29 cellular contexts compared by ENCODE assay signal in genomic region chr16:87502308-87502969, GRCh38.
"Had no signal": no experiment of that assay in that cellular context is flagged by ENCODE, and none has a peak within 500 bp of the region (broad histone marks: within the 10 kb centered on the region; RNA-seq: fewer than 3 reads in every experiment).

No MANE protein-coding gene starts in this region.

- H3K36me3 ChIP-seq: ascending aorta, brain microvascular endothelial cell, heart right ventricle, left lung, neutrophil, ovary, sigmoid colon, suprapubic skin, tibial artery, uterus had no signal

- ATAC-seq: activated CD4-positive, CD25-positive, alpha-beta regulatory T cell treated with anti-CD3 and anti-CD28 coated beads, Interleukin-2, amount 50 U/mL, for 24 hours; esophagus mucosa; heart right ventricle; left lung; mucosa of descending colon had no signal

- H3K4me3 ChIP-seq: ascending aorta, heart right ventricle, left lung, lung, mucosa of descending colon, ovary, sigmoid colon, smooth muscle cell, suprapubic skin, tibial artery, uterus had no signal

- DNase-seq: activated CD4-positive, alpha-beta memory T cell treated with anti-CD3 and anti-CD28 coated beads for 36 hours; activated CD4-positive, alpha-beta T cell treated with anti-CD3 and anti-CD28 coated beads, Interleukin-2, amount 10 ng/mL, durations not matched to agents 24 days and 14 days; activated CD8-positive, alpha-beta memory T cell treated with anti-CD3 and anti-CD28 coated beads, Interleukin-2, amount 50 U/mL, for 48 hours; activated gamma-delta T cell; activated naive CD4-positive, alpha-beta T cell treated with anti-CD3 and anti-CD28 coated beads, Interleukin-2, amount 10 ng/mL, durations not matched to agents 7 days and 5 days; activated naive CD8-positive, alpha-beta T cell treated with anti-CD3 and anti-CD28 coated beads, Interleukin-2, amount 10 ng/mL, durations not matched to agents 7 days and 5 days; activated T-cell treated with anti-CD3 and anti-CD28 coated beads, Interleukin-2, amount 50 U/mL, for 24 hours; brain microvascular endothelial cell; endodermal cell; foreskin fibroblast; heart right ventricle; left lung; mucosa of descending colon; ovary; sigmoid colon; stimulated activated CD4-positive, alpha-beta T cell treated with anti-CD3 and anti-CD28 coated beads, Interleukin-15, amount 100 ng/mL, for 24 hours; stimulated activated naive CD4-positive, alpha-beta T cell; T-helper 9 cell; tibial artery; uterus had no signal

- H3K4me1 ChIP-seq: ascending aorta, sigmoid colon, tibial artery, uterus had no signal

- H3K27ac ChIP-seq: ascending aorta, brain microvascular endothelial cell, heart right ventricle, left lung, neutrophil, ovary, sigmoid colon, suprapubic skin, tibial artery, uterus, VCaP had no signal

- H3K27me3 ChIP-seq: ascending aorta, brain microvascular endothelial cell, left lung, ovary, sigmoid colon, suprapubic skin, uterus had no signal

- H3K4me2 ChIP-seq: smooth muscle cell had no signal

- FAIRE-seq: TTC549 had no signal

- H3K9me3 ChIP-seq: ascending aorta, heart right ventricle, left lung, mucosa of descending colon, neutrophil, ovary, sigmoid colon, suprapubic skin, tibial artery, uterus had no signal
